Comparison of ENCODE assay signal across 18 cellular contexts in the genomic region with DNA sequence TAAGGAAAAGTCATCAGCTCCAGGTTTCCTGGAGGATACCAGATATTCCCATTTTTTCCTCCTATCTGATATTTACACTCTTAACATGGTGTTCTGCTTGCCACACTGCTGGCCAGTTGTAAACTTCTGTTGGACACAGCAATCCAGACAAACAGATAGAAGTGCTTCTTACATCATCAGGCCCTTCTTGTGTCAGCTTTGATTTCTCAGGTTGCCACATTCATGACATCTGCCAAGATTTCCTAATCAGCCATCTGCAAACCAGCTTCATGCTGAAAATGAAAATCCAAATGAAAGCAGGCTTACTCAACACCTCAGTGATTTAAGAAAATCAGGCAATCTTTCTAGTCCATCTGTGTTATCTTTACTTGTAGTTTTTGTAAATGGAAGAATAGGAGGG.
DNase-seq lines count a peak whose midpoint lies in the region; ATAC-seq and TF ChIP-seq lines count a peak whose summit lies in the region.
"Had no signal": no experiment of that assay in that cellular context is flagged by ENCODE, and none has a peak within 500 bp of the region (broad histone marks: within the 10 kb centered on the region; RNA-seq: fewer than 3 reads in every experiment).

No MANE protein-coding gene starts in this region.

- no peaks in the 10 kb centered on the region for H3K79me2 ChIP-seq in OCI-LY7 (ENCODE audit: insufficient read depth, low read depth, low read length)

- intact Hi-C loops in psoas muscle (cut with DNase I) = no loop called here
- intact Hi-C loops in OCI-LY7 (cut with micrococcal nuclease; ENCODE audit: unreplicated experiment) = no loop called here

- no peaks in the 10 kb centered on the region for H3K9me2 ChIP-seq in OCI-LY7 (ENCODE audit: insufficient read depth, low read length)

- H3K4me2 ChIP-seq in OCI-LY7 (ENCODE audit: low read length) = no peak overlapping the region
- H3K4me2 ChIP-seq: GM23338 had no signal

- H3K9me3 ChIP-seq in psoas muscle (no peaks in the 10 kb centered on the region), OCI-LY7 (ENCODE audit: low read length) (no peaks in the 10 kb centered on the region)
- H3K9me3 ChIP-seq: tibial artery had no signal

- no TSS peak for BruUV-seq in OCI-LY7 (replicated peaks; lab: Mats Ljungman, UMichigan)

- no peak for TF ChIP-seq CTCF in psoas muscle (IDR thresholded peaks at IDR 0.05)
- TF ChIP-seq CTCF in OCI-LY7 (conservative IDR thresholded peaks at IDR 0.05; ENCODE audit: low read length) = no peak

- DNase-seq in GM03348 (ENCODE audit: low spot score) (peak; percentile 41), NCI-H226 (peak; percentile 37), dedifferentiated amniotic fluid mesenchymal stem cell (ENCODE audit: extremely low spot score) (peak; percentile 46), psoas muscle (peak in 1 of 2 donors; percentile 17), NCI-H1105 (lab: John Stamatoyannopoulos, UW) (no peak), OCI-LY7 (ENCODE audit: low spot score) (no peak)
- DNase-seq: activated CD4-positive, alpha-beta T cell treated with anti-CD3 and anti-CD28 coated beads, Interleukin-2, amount 50 U/mL, for 48 hours; activated gamma-delta T cell; Calu3; central memory CD4-positive, alpha-beta T cell; erythroblast; NCI-H146; PC-3; small intestine had no signal

- H3K4me3 ChIP-seq in psoas muscle (no peak overlapping the region), OCI-LY7 (ENCODE audit: low read depth, low read length, poor library complexity, severe bottlenecking) (no peak overlapping the region)
- H3K4me3 ChIP-seq: GM23338, tibial artery had no signal

- peak overlapping the region; percentile 55 for H3K27ac ChIP-seq in psoas muscle
- no peak overlapping the region for H3K27ac ChIP-seq in OCI-LY7 (ENCODE audit: low read depth, low read length, poor library complexity, severe bottlenecking)
- H3K27ac ChIP-seq: tibial artery had no signal

- ATAC-seq in psoas muscle (peak; percentile 49 to 96 (median 76)), GM21390 (IDR thresholded peaks at IDR 0.05; ENCODE audit: unreplicated experiment) (no peak), GM21423 (IDR thresholded peaks at IDR 0.05; ENCODE audit: unreplicated experiment) (no peak)
- ATAC-seq: GM23338, PC-3 had no signal

- H3K36me3 ChIP-seq in psoas muscle (ENCODE audit: insufficient read depth in 1 of 2, low read depth in 1 of 2) (no peaks in the 10 kb centered on the region), OCI-LY7 (ENCODE audit: insufficient read depth, low read length) (no peaks in the 10 kb centered on the region)
- H3K36me3 ChIP-seq: tibial artery had no signal

- H3K4me1 ChIP-seq in psoas muscle (peaks cover 14% of the 10 kb centered on the region), OCI-LY7 (ENCODE audit: insufficient read depth, low read length, poor library complexity, severe bottlenecking) (peaks cover 7% of the 10 kb centered on the region)
- H3K4me1 ChIP-seq: tibial artery had no signal

- no peak overlapping the region for H2AFZ ChIP-seq in OCI-LY7 (ENCODE audit: low read length)

- H3K27me3 ChIP-seq in psoas muscle (ENCODE audit: insufficient read depth in 3 of 3, low read length in 2 of 3) = no peaks in the 10 kb centered on the region
- H3K27me3 ChIP-seq: tibial artery had no signal

- CTCF ChIA-PET in OCI-LY7 (lab: Charles Lee; ENCODE audit: unreplicated experiment) = no interaction called here

- POLR2A ChIA-PET in OCI-LY7 (lab: Charles Lee) = interaction anchor here (0.6 to 0.8 kb wide), 3 partner anchors 177 to 1433 kb away, joined by 3 read pairs; no protein-coding TSS in a partner anchor

- no peaks in the 10 kb centered on the region for H4K20me1 ChIP-seq in OCI-LY7 (ENCODE audit: insufficient read depth, low read length)

Comparison
In these comparisons a context has a peak if more than half of its experiments do, and no peak if none do; other contexts are left out.
1. DNase-seq: peak in GM03348 (single experiment), NCI-H226 (single experiment) and dedifferentiated amniotic fluid mesenchymal stem cell (single experiment); none in NCI-H1105 (single experiment) and OCI-LY7 (single experiment).
2. ATAC-seq: peak in psoas muscle (4 of 4); none in GM21390 (single experiment) and GM21423 (single experiment).